Comparison of ENCODE assay signal across 24 cellular contexts in the genomic region with DNA sequence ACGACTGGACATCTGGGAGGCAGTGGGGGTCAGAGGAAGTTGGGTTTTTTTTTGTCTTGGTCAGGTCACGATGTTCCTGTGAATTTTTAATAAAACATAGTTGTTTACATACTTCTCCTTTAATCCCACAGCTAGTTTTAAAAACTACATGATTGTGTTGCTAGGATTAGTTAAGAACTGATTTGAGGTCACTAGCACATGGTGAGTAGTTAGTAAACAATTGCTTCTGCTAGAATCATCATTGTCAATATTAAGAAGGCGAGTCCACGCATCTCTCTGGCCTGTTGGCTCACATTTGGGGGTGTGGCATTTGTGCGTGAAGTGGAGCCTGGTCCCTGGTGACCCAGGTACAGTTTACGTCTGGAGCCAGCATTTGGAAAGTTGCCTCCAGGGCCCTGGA.
"Had no signal": no experiment of that assay in that cellular context is flagged by ENCODE, and none has a peak within 500 bp of the region (broad histone marks: within the 10 kb centered on the region; RNA-seq: fewer than 3 reads in every experiment).

No MANE protein-coding gene starts in this region.

- H3K9me3 Mint-ChIP-seq: activated CD4-positive, alpha-beta T cell treated with anti-CD3 and anti-CD28 coated beads, Interleukin-2, amount 10 ng/mL, durations not matched to agents 7 days and 5 days; activated naive CD8-positive, alpha-beta T cell treated with anti-CD3 and anti-CD28 coated beads, Interleukin-2, amount 50 U/mL, for 24 hours; activated T-helper 1 cell treated with anti-CD3 and anti-CD28 coated beads, Interleukin-12 subunit alpha, Interleukin-12 subunit beta, Interleukin-2, Interleukin-4 antibody, amounts not matched to agents 30 ng/mL and 10 ng/mL and 1 ng/mL, durations not matched to agents 14 hours and 24 hours and 36 hours; memory B cell; nephron; stimulated activated memory B cell treated with anti-CD40 and anti-IgM and Interleukin-4, amounts not matched to agents 10 μg/mL and 1 μg/mL and 100 μg/mL, for 72 hours had no signal

- H3K27ac ChIP-seq: esophagus muscularis mucosa, gastrocnemius medialis, right lobe of liver, skin epidermis had no signal

- H3K4me3 ChIP-seq: esophagus muscularis mucosa, gastrocnemius medialis, right lobe of liver, skin epidermis, transverse colon had no signal

- H3K27me3 Mint-ChIP-seq: brain had no signal

- H3K27me3 ChIP-seq: esophagus muscularis mucosa, gastrocnemius medialis, right lobe of liver, transverse colon had no signal

- H3K36me3 ChIP-seq: esophagus muscularis mucosa, gastrocnemius medialis, right lobe of liver, transverse colon had no signal

- H3K36me3 Mint-ChIP-seq: memory B cell; stimulated activated memory B cell treated with anti-CD40 and anti-IgM and Interleukin-4, amounts not matched to agents 10 μg/mL and 1 μg/mL and 100 μg/mL, for 72 hours had no signal

- H3K27ac Mint-ChIP-seq: activated CD4-positive, alpha-beta T cell treated with anti-CD3 and anti-CD28 coated beads, Interleukin-2, amount 10 ng/mL, durations not matched to agents 7 days and 5 days; activated CD8-positive, alpha-beta T cell treated with anti-CD3 and anti-CD28 coated beads, Interleukin-2, amount 10 ng/mL, durations not matched to agents 7 days and 5 days; activated naive CD8-positive, alpha-beta T cell treated with anti-CD3 and anti-CD28 coated beads, Interleukin-2, amount 50 U/mL, for 24 hours; activated T-helper 1 cell treated with anti-CD3 and anti-CD28 coated beads, Interleukin-12 subunit alpha, Interleukin-12 subunit beta, Interleukin-2, Interleukin-4 antibody, amounts not matched to agents 30 ng/mL and 10 ng/mL and 1 ng/mL, durations not matched to agents 14 hours and 24 hours and 36 hours; memory B cell; nephron; stimulated activated memory B cell treated with anti-CD40 and anti-IgM and Interleukin-4, amounts not matched to agents 10 μg/mL and 1 μg/mL and 100 μg/mL, for 72 hours had no signal

- FAIRE-seq: endothelial cell of umbilical vein, urothelium cell line had no signal

- H3K4me1 Mint-ChIP-seq: activated CD4-positive, alpha-beta T cell treated with anti-CD3 and anti-CD28 coated beads, Interleukin-2, amount 10 ng/mL, durations not matched to agents 7 days and 5 days; activated naive CD8-positive, alpha-beta T cell treated with anti-CD3 and anti-CD28 coated beads, Interleukin-2, amount 50 U/mL, for 24 hours; memory B cell; stimulated activated memory B cell treated with anti-CD40 and anti-IgM and Interleukin-4, amounts not matched to agents 10 μg/mL and 1 μg/mL and 100 μg/mL, for 72 hours had no signal

- DNase-seq: activated CD4-positive, alpha-beta T cell treated with anti-CD3 and anti-CD28 coated beads, Interleukin-2, amount 10 ng/mL, durations not matched to agents 7 days and 5 days; activated CD8-positive, alpha-beta T cell treated with anti-CD3 and anti-CD28 coated beads, Interleukin-2, amount 10 ng/mL, durations not matched to agents 7 days and 5 days; activated gamma-delta T cell; activated naive CD4-positive, alpha-beta T cell treated with anti-CD3 and anti-CD28 coated beads, Interleukin-2, amount 50 U/mL, for 16 hours; activated naive CD8-positive, alpha-beta T cell treated with anti-CD3 and anti-CD28 coated beads, Interleukin-2, amount 50 U/mL, for 24 hours; dermis blood vessel endothelial cell; effector memory CD4-positive, alpha-beta T cell; gastrocnemius medialis; head of caudate nucleus; hypothalamus; stimulated activated CD4-positive, alpha-beta T cell treated with anti-CD3 and anti-CD28 coated beads, Interleukin-2, amount 100 ng/mL, for 24 hours; T-helper 2 cell had no signal

- ATAC-seq: activated CD4-positive, CD25-positive, alpha-beta regulatory T cell treated with anti-CD3 and anti-CD28 coated beads, Interleukin-2, amount 50 U/mL, for 24 hours; activated CD8-positive, alpha-beta T cell treated with anti-CD3 and anti-CD28 coated beads, Interleukin-2, amount 10 ng/mL, durations not matched to agents 7 days and 5 days; activated naive CD8-positive, alpha-beta T cell treated with anti-CD3 and anti-CD28 coated beads, Interleukin-2, amount 50 U/mL, for 24 hours; gastrocnemius medialis; stimulated activated memory B cell treated with anti-CD40 and anti-IgM and Interleukin-4, amounts not matched to agents 10 μg/mL and 1 μg/mL and 100 μg/mL, for 72 hours had no signal

- H3K9me3 ChIP-seq: esophagus muscularis mucosa, gastrocnemius medialis, right lobe of liver, transverse colon had no signal

- H3K4me3 Mint-ChIP-seq: activated CD4-positive, alpha-beta T cell treated with anti-CD3 and anti-CD28 coated beads, Interleukin-2, amount 10 ng/mL, durations not matched to agents 7 days and 5 days; activated CD8-positive, alpha-beta T cell treated with anti-CD3 and anti-CD28 coated beads, Interleukin-2, amount 10 ng/mL, durations not matched to agents 7 days and 5 days; activated naive CD8-positive, alpha-beta T cell treated with anti-CD3 and anti-CD28 coated beads, Interleukin-2, amount 50 U/mL, for 24 hours; activated T-helper 1 cell treated with anti-CD3 and anti-CD28 coated beads, Interleukin-12 subunit alpha, Interleukin-12 subunit beta, Interleukin-2, Interleukin-4 antibody, amounts not matched to agents 30 ng/mL and 10 ng/mL and 1 ng/mL, durations not matched to agents 14 hours and 24 hours and 36 hours; brain; memory B cell; nephron; stimulated activated memory B cell treated with anti-CD40 and anti-IgM and Interleukin-4, amounts not matched to agents 10 μg/mL and 1 μg/mL and 100 μg/mL, for 72 hours had no signal
